ENCODE assay signal across 18 cellular contexts in genomic region chr5:51987679-51988209, GRCh38.
"Had no signal": no experiment of that assay in that cellular context is flagged by ENCODE, and none has a peak within 500 bp of the region (broad histone marks: within the 10 kb centered on the region; RNA-seq: fewer than 3 reads in every experiment).

No MANE protein-coding gene starts in this region.

- H3K4me3 ChIP-seq: hepatocyte, left lung, lung, thoracic aorta had no signal

- H3K4me2 ChIP-seq: hepatocyte had no signal

- H3K36me3 ChIP-seq: left lung, thoracic aorta had no signal

- H3K27ac ChIP-seq: foreskin keratinocyte, hepatocyte, left lung, thoracic aorta had no signal

- H3K27me3 ChIP-seq: foreskin keratinocyte, hepatocyte, left lung had no signal

- H3K4me1 ChIP-seq: foreskin keratinocyte, left lung had no signal

- DNase-seq: activated CD8-positive, alpha-beta memory T cell treated with anti-CD3 and anti-CD28 coated beads for 24 hours; activated CD8-positive, alpha-beta memory T cell treated with anti-CD3 and anti-CD28 coated beads, Interleukin-2, amount 50 U/mL, for 4 hours; activated T-cell treated with anti-CD3 and anti-CD28 coated beads, Interleukin-2, amount 50 U/mL, for 24 hours; aorta; caudate nucleus; dermis blood vessel endothelial cell; effector CD8-positive, alpha-beta T cell; foreskin keratinocyte; immature natural killer cell; left lung; naive B cell; posterior cingulate gyrus; stimulated activated CD4-positive, alpha-beta T cell treated with anti-CD3 and anti-CD28 coated beads, Interleukin-4, amount 100 ng/mL, for 1 hour; stimulated activated naive CD4-positive, alpha-beta T cell treated with Interleukin-2 at 50 U/mL for 16 hours had no signal

- FAIRE-seq: TTC549 had no signal

- H3K9me3 ChIP-seq: left lung, thoracic aorta had no signal
